ENCODE assay signal across 8 cellular contexts in the genomic region with DNA sequence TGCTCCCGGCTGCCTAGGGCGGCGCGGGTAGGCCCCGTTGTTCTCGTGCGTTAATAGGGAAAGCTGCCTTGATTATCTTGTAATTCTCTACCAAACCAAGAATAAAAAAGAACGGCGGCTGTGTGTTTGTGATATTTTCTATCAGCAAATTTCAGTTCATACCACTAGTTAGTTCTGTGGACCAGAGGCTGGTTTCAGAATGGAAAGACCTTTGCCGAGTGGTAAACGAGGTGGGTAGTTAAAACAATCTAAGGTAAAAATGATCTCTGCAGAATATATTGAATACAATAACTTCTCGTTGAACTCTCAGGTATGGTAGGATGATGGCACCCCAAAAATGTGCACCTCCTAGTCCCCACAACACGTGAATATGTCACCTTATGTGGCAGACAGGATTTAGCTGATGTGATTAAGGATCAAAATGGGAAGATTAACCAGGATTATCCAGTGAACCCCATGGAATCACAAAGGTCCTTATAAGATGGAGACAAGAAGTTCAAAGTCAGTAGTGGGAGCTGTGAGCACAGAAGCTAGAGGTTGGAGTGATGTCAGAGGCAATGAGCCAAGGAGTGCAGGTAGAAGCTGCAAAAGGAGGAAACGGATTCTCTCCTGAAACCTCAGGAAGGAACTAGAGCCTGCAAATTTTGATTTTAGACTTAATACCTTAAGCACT. TPM values are rescaled to one million over a fixed set of nuclear protein-coding genes. Genes with fewer than 3 reads are reported as not detected.
DNase-seq lines count a peak whose midpoint lies in the region; ATAC-seq, FAIRE-seq and TF ChIP-seq lines count a peak whose summit lies in the region.

No MANE protein-coding gene starts in this region.

- H3K4me3 Mint-ChIP-seq in Calu3 (ENCODE audit: low read depth, unreplicated experiment), result peak overlapping the region; percentile 81
- H3K4me3 Mint-ChIP-seq in activated T-helper 17 cell treated with anti-CD3 and anti-CD28 coated beads, Interleukin-2, amount 50 U/mL, for 72 hours, result peak overlapping the region; percentile 99

- DNase-seq in Calu3 (no peak), keratinocyte (ENCODE audit: low read depth, low spot score) (no peak), substantia nigra (lab: John Stamatoyannopoulos, UW) (no peak), ACHN (no peak)
- DNase-seq in stimulated activated CD8-positive, alpha-beta memory T cell treated with anti-CD3 and anti-CD28 coated beads, Interleukin-4, amount 100 ng/mL, for 48 hours, result no peak

- ATAC-seq in HG03159 (IDR thresholded peaks at IDR 0.05; ENCODE audit: unreplicated experiment), result peak; percentile 1
- ATAC-seq in activated T-helper 17 cell treated with anti-CD3 and anti-CD28 coated beads, Interleukin-2, amount 50 U/mL, for 72 hours (replicated peaks), result no peak
- ATAC-seq in HG03520 (IDR thresholded peaks at IDR 0.05; ENCODE audit: unreplicated experiment), result no peak

- intact Hi-C loops in Calu3 (cut with micrococcal nuclease; ENCODE audit: unreplicated experiment), result loop anchor here (5.0 kb wide), 1 partner anchor 193 kb away; the partner anchor contains the start of genes ANKRD37 and LRP2BP

- H3K36me3 ChIP-seq in keratinocyte (ENCODE audit: control insufficient read depth in 2 of 2, extremely low read depth in 1 of 2, insufficient read depth in 2 of 2, low read length in 2 of 2), result peaks cover 0 to 3% of the 10 kb centered on the region in 2 experiments

- H3K79me2 ChIP-seq in keratinocyte (ENCODE audit: control insufficient read depth, insufficient read depth, low read length), result peaks cover 19% of the 10 kb centered on the region

- H3K9me3 Mint-ChIP-seq in Calu3 (ENCODE audit: low read depth, unreplicated experiment), result no peaks in the 10 kb centered on the region
- no peaks in the 10 kb centered on the region for H3K9me3 Mint-ChIP-seq in activated T-helper 17 cell treated with anti-CD3 and anti-CD28 coated beads, Interleukin-2, amount 50 U/mL, for 72 hours

- peaks cover 46% of the 10 kb centered on the region for H3K36me3 Mint-ChIP-seq in Calu3 (ENCODE audit: insufficient read depth, unreplicated experiment)
- peaks cover 29% of the 10 kb centered on the region for H3K36me3 Mint-ChIP-seq in activated T-helper 17 cell treated with anti-CD3 and anti-CD28 coated beads, Interleukin-2, amount 50 U/mL, for 72 hours (ENCODE audit: low read depth)

- peak overlapping the region; percentile 90 for H3K4me2 ChIP-seq in keratinocyte (ENCODE audit: control insufficient read depth, extremely low read depth, insufficient read depth, low read depth, low read length)

- H3K27me3 ChIP-seq in keratinocyte (ENCODE audit: control insufficient read depth, extremely low read depth, insufficient read depth, low read length), result no peaks in the 10 kb centered on the region

- in situ Hi-C loops in ACHN (cut with HindIII; ENCODE audit: low pct_ligation_motif_present, low pct_unique_long_range_greater_than_20kb, low sequenced_read_pairs), result no loop called here

- H3K4me3 ChIP-seq in keratinocyte (ENCODE audit: control insufficient read depth in 2 of 3, extremely low read depth in 1 of 3, insufficient read depth in 2 of 3, low read depth in 1 of 3, low read length in 3 of 3), result peak overlapping the region; percentile 52 to 89 (median 72)

- peak overlapping the region; percentile 90 for H3K9ac ChIP-seq in keratinocyte (ENCODE audit: control insufficient read depth, extremely low read depth, insufficient read depth, low read length)

- peaks cover 17% of the 10 kb centered on the region for H3K4me1 Mint-ChIP-seq in Calu3 (ENCODE audit: low read depth, unreplicated experiment)
- peaks cover 16% of the 10 kb centered on the region for H3K4me1 Mint-ChIP-seq in activated T-helper 17 cell treated with anti-CD3 and anti-CD28 coated beads, Interleukin-2, amount 50 U/mL, for 72 hours

- BruUV-seq in Calu3 (replicated peaks; lab: Mats Ljungman, UMichigan), result TSS peak; percentile 63

- peak overlapping the region; percentile 75 for H3K27ac Mint-ChIP-seq in Calu3 (ENCODE audit: unreplicated experiment)
- H3K27ac Mint-ChIP-seq in activated T-helper 17 cell treated with anti-CD3 and anti-CD28 coated beads, Interleukin-2, amount 50 U/mL, for 72 hours, result peak overlapping the region; percentile 92

- H3K27me3 Mint-ChIP-seq in Calu3 (ENCODE audit: unreplicated experiment), result no peaks in the 10 kb centered on the region
- no peaks in the 10 kb centered on the region for H3K27me3 Mint-ChIP-seq in activated T-helper 17 cell treated with anti-CD3 and anti-CD28 coated beads, Interleukin-2, amount 50 U/mL, for 72 hours

- TF ChIP-seq CTCF in Calu3 (IDR thresholded peaks at IDR 0.05; ENCODE audit: unreplicated experiment), result no peak
- peak in 1 of 3 experiments; percentile 23 for TF ChIP-seq CTCF in keratinocyte (optimal IDR thresholded peaks at IDR 0.05 in 1 of 3, IDR thresholded peaks at IDR 0.05 in 1 of 3, conservative IDR thresholded peaks at IDR 0.05 in 1 of 3; ENCODE audit: extremely low read depth in 1 of 3, insufficient read depth in 2 of 3, low read length in 3 of 3)

- H3K4me1 ChIP-seq in keratinocyte (ENCODE audit: control insufficient read depth, extremely low read depth, insufficient read depth, low read length), result peaks cover 20% of the 10 kb centered on the region

- H3K27ac ChIP-seq in keratinocyte (ENCODE audit: control insufficient read depth, insufficient read depth, low read length) (peak overlapping the region; percentile 40), substantia nigra (ENCODE audit: low read depth, low read length, poor library complexity, severe bottlenecking) (peak overlapping the region; percentile 60)

- CTCF ChIA-PET in Calu3 (lab: Charles Lee), result no interaction called here

- no peaks in the 10 kb centered on the region for H3K9me1 ChIP-seq in keratinocyte (ENCODE audit: control insufficient read depth, extremely low read depth, insufficient read depth, low read length)

- dilution Hi-C loops in keratinocyte (cut with MboI; ENCODE audit: extremely low pct_ligation_motif_present, low sequenced_read_pairs), result no loop called here

- no peaks in the 10 kb centered on the region for H4K20me1 ChIP-seq in keratinocyte (ENCODE audit: control insufficient read depth, extremely low read depth, insufficient read depth, low read length)

- H2AFZ ChIP-seq in keratinocyte (ENCODE audit: control insufficient read depth, low read length), result peak overlapping the region; percentile 86

- FAIRE-seq in keratinocyte (lab: Jason Lieb, UNC), result peak; percentile 63

- H3K9me3 ChIP-seq in keratinocyte (ENCODE audit: control insufficient read depth, low read depth, low read length), result no peaks in the 10 kb centered on the region

RNA-seq across cellular contexts. Expression of gene CFAP97, which starts 0.6 kb away (rescaled TPM):
- 36.9 and 38.4 TPM in 2 replicates for total RNA-seq in Calu3 (2022)
- 10 to 100 TPM; 33.7 to 37.0 TPM for total RNA-seq in activated T-helper 17 cell treated with anti-CD3 and anti-CD28 coated beads, Interleukin-2, amount 50 U/mL, for 72 hours
- polyA plus RNA-seq in keratinocyte, result 15.3 to 24.9 TPM (median 20.3 TPM) in 3 replicates
- polyA plus RNA-seq in keratinocyte (2011; ENCODE audit: low read depth), result 18.3 TPM
- 16.9 and 40.7 TPM in 2 replicates for polyA plus RNA-seq in keratinocyte (2011; cell fraction: cytosol; rRNA removed)
- 13.9 and 20.8 TPM in 2 replicates for polyA plus RNA-seq in keratinocyte (2011; cell fraction: nucleus; rRNA removed)
- 13.9 and 18.5 TPM in 2 replicates for polyA plus RNA-seq in keratinocyte (2012; ENCODE audit: low replicate concordance)
- 7.4 to 30.7 TPM (median 17.4 TPM) in 3 replicates for polyA minus RNA-seq in keratinocyte
- 12.5 TPM for polyA minus RNA-seq in keratinocyte (2011; cell fraction: cytosol; rRNA and poly(A)+ RNA removed)
- polyA minus RNA-seq in keratinocyte (2011; cell fraction: nucleus; rRNA and poly(A)+ RNA removed), result 7.7 and 17.1 TPM in 2 replicates

RNA-seq across cellular contexts. Expression of gene SNX25, which starts 5.0 kb away (rescaled TPM):
- total RNA-seq in Calu3 (2022), result 15.9 and 16.1 TPM in 2 replicates
- 10 to 100 TPM; 28.2 to 31.2 TPM for total RNA-seq in activated T-helper 17 cell treated with anti-CD3 and anti-CD28 coated beads, Interleukin-2, amount 50 U/mL, for 72 hours
- 3.4 to 5.0 TPM (median 5.0 TPM) in 3 replicates for polyA plus RNA-seq in keratinocyte
- polyA plus RNA-seq in keratinocyte (2011; ENCODE audit: low read depth), result 5.5 TPM
- polyA plus RNA-seq in keratinocyte (2011; cell fraction: cytosol; rRNA removed), result 2.7 and 4.8 TPM in 2 replicates
- 7.2 and 7.8 TPM in 2 replicates for polyA plus RNA-seq in keratinocyte (2011; cell fraction: nucleus; rRNA removed)
- 3.0 and 7.2 TPM in 2 replicates for polyA plus RNA-seq in keratinocyte (2012; ENCODE audit: low replicate concordance)
- polyA minus RNA-seq in keratinocyte, result 2.6 to 17.9 TPM (median 10.5 TPM) in 3 replicates
- polyA minus RNA-seq in keratinocyte (2011; cell fraction: cytosol; rRNA and poly(A)+ RNA removed), result 7.1 TPM
- polyA minus RNA-seq in keratinocyte (2011; cell fraction: nucleus; rRNA and poly(A)+ RNA removed), result 3.4 and 9.8 TPM in 2 replicates
